Comparison of ENCODE assay signal across 23 cellular contexts in the genomic region with DNA sequence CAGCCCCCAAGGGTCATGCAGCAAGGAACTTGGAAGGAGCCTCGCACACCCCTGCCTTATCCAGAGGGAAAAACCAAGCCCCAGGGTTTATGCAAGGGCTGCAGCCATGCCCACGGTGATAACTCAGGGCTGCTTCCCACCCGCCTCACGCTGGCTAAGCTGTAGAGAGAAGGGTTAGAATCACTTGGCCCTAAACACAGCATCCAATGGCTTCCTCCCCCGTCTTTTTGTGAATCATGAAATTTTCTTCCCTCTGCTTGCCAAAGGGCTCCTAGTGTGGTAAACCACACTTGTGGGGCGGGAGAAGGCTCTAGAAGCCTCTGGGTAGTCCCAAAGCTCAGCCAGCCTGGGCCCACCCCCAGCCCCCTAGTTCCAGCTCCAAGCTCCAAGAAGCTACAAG. TPM values are rescaled to one million over a fixed set of nuclear protein-coding genes. Genes with fewer than 3 reads are reported as not detected.
"Had no signal": no experiment of that assay in that cellular context is flagged by ENCODE, and none has a peak within 500 bp of the region (broad histone marks: within the 10 kb centered on the region; RNA-seq: fewer than 3 reads in every experiment).

No MANE protein-coding gene starts in this region.

- H3K27me3 ChIP-seq: heart right ventricle, pancreas, tibial nerve, uterus had no signal

- H3K36me3 ChIP-seq: gastroesophageal sphincter, heart right ventricle, pancreas, uterus had no signal

- H3K4me1 ChIP-seq: gastroesophageal sphincter, pancreas, uterus had no signal

- DNase-seq: activated B cell treated with CpG ODN at 0.5 μM for 24 hours; activated CD4-positive, alpha-beta T cell treated with anti-CD3 and anti-CD28 coated beads for 48 hours; activated CD8-positive, alpha-beta memory T cell treated with anti-CD3 and anti-CD28 coated beads, Interleukin-2, amount 50 U/mL, for 4 hours; activated CD8-positive, alpha-beta T cell treated with anti-CD3 and anti-CD28 coated beads for 36 hours; activated effector memory CD4-positive, alpha-beta T cell treated with anti-CD3 and anti-CD28 coated beads, Interleukin-2, amount 50 U/mL, for 16 hours; activated T-cell treated with anti-CD3 and anti-CD28 coated beads, Interleukin-2, amount 50 U/mL, for 48 hours; dermis blood vessel endothelial cell; effector memory CD8-positive, alpha-beta T cell; heart right ventricle; left colon; midbrain; pancreas; stimulated activated CD4-positive, alpha-beta T cell treated with anti-CD3 and anti-CD28 coated beads, Interleukin-2, amount 100 ng/mL, for 24 hours; stimulated activated naive B cell treated with anti-CD40 and anti-IgM and Interleukin-4, amounts not matched to agents 10 μg/mL and 1 μg/mL and 100 μg/mL, for 72 hours; T-helper 17 cell had no signal

- H3K9me3 ChIP-seq: gastroesophageal sphincter, heart right ventricle, pancreas, tibial nerve, uterus had no signal

- H3K27ac ChIP-seq: gastroesophageal sphincter, heart right ventricle, pancreas, tibial nerve, uterus had no signal

- H3K4me3 ChIP-seq: gastroesophageal sphincter, heart right ventricle, pancreas, tibial nerve, uterus had no signal

RNA-seq across cellular contexts. Expression of a gene that starts 55.9 kb away (rescaled TPM):
- total RNA-seq: activated B cell treated with CpG ODN at 0.5 μM for 24 hours; activated CD8-positive, alpha-beta T cell treated with anti-CD3 and anti-CD28 coated beads for 36 hours; bronchial epithelial cell; chondrocyte; dermis blood vessel endothelial cell; left colon; lung microvascular endothelial cell; myocyte; neural crest cell; T-helper 17 cell; tibial nerve had no signal
